In the genomic region with DNA sequence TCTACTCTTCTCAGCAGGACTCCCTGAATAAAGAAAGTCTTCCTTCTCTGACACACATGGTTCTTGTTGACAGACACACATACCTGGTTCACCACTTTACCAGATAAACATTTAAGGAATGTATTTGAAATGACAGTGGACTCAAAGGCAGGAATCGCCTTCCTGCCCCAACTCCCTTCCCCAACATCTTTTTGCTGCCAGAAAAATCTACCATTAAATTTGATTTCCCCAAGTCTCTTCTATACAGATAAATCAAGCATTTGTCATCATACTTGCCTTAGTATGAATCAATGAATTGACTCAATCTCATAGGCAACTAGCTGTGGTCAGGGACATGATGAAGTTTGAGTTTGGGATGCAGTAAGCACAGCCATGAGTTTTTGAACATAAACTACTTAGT, we compare ENCODE assay signal across 13 cellular contexts. TPM values are rescaled to one million over a fixed set of nuclear protein-coding genes. Genes with fewer than 3 reads are reported as not detected.
"Had no signal": no experiment of that assay in that cellular context is flagged by ENCODE, and none has a peak within 500 bp of the region (broad histone marks: within the 10 kb centered on the region; RNA-seq: fewer than 3 reads in every experiment).

No MANE protein-coding gene starts in this region.

- H3K9me3 ChIP-seq: gastroesophageal sphincter, uterus had no signal

- H3K27ac ChIP-seq: dorsolateral prefrontal cortex, gastroesophageal sphincter, parathyroid adenoma, uterus had no signal

- H3K4me3 ChIP-seq: dorsolateral prefrontal cortex, gastroesophageal sphincter, uterus had no signal

- H3K36me3 ChIP-seq: gastroesophageal sphincter, uterus had no signal

- H2AFZ ChIP-seq: parathyroid adenoma had no signal

- H3K27me3 ChIP-seq: dorsolateral prefrontal cortex, gastroesophageal sphincter, uterus had no signal

- DNase-seq: activated CD4-positive, alpha-beta T cell treated with anti-CD3 and anti-CD28 coated beads, Interleukin-2, amount 10 ng/mL, durations not matched to agents 7 days and 5 days; activated CD8-positive, alpha-beta memory T cell treated with anti-CD3 and anti-CD28 coated beads, Interleukin-2, amount 50 U/mL, for 48 hours; activated gamma-delta T cell treated with Interleukin-2 at 50 U/mL for 16 hours; activated T-cell treated with anti-CD3 and anti-CD28 coated beads, Interleukin-2, amount 50 U/mL, for 72 hours; amygdala; dorsolateral prefrontal cortex; erythroblast; naive thymus-derived CD8-positive, alpha-beta T cell; uterus had no signal

- H3K9ac ChIP-seq: parathyroid adenoma had no signal

- ATAC-seq: activated T-cell treated with anti-CD3 and anti-CD28 coated beads, Interleukin-2, amount 50 U/mL, for 72 hours; gastroesophageal sphincter; naive thymus-derived CD8-positive, alpha-beta T cell; stimulated activated effector memory CD8-positive, alpha-beta T cell treated with anti-CD3 and anti-CD28 coated beads, Interleukin-12 subunit alpha, Interleukin-12 subunit beta, amount 100 ng/mL, for 72 hours had no signal

- H3K4me1 ChIP-seq: gastroesophageal sphincter, parathyroid adenoma, uterus had no signal

- H3K79me2 ChIP-seq: parathyroid adenoma had no signal

RNA-seq across cellular contexts. Expression of a gene that starts 44.9 kb away (rescaled TPM):
- total RNA-seq: activated CD4-positive, alpha-beta T cell treated with anti-CD3 and anti-CD28 coated beads, Interleukin-2, amount 10 ng/mL, durations not matched to agents 7 days and 5 days; activated T-cell treated with anti-CD3 and anti-CD28 coated beads, Interleukin-2, amount 50 U/mL, for 72 hours; mucosa of gallbladder; naive thymus-derived CD8-positive, alpha-beta T cell had no signal
- polyA plus RNA-seq: naive thymus-derived CD8-positive, alpha-beta T cell had no signal
